In genomic region chr2:80464275-80464674, GRCh38 we compare ENCODE assay signal across 28 cellular contexts.
"Had no signal": no experiment of that assay in that cellular context is flagged by ENCODE, and none has a peak within 500 bp of the region (broad histone marks: within the 10 kb centered on the region; RNA-seq: fewer than 3 reads in every experiment).

No MANE protein-coding gene starts in this region.

- H3K4me3 Mint-ChIP-seq: natural killer cell; nephron; neural progenitor cell; stimulated activated effector memory CD8-positive, alpha-beta T cell treated with anti-CD3 and anti-CD28 coated beads, Interleukin-12 subunit alpha, Interleukin-12 subunit beta, amount 100 ng/mL, for 72 hours; stimulated activated naive CD8-positive, alpha-beta T cell treated with anti-CD3 and anti-CD28 coated beads, Interleukin-15, amount 100 ng/mL, for 72 hours; type B pancreatic cell had no signal

- H3K27me3 Mint-ChIP-seq: stimulated activated naive CD8-positive, alpha-beta T cell treated with anti-CD3 and anti-CD28 coated beads, Interleukin-15, amount 100 ng/mL, for 72 hours had no signal

- H3K4me1 Mint-ChIP-seq: natural killer cell; stimulated activated effector memory CD8-positive, alpha-beta T cell treated with anti-CD3 and anti-CD28 coated beads, Interleukin-12 subunit alpha, Interleukin-12 subunit beta, amount 100 ng/mL, for 72 hours; stimulated activated naive CD8-positive, alpha-beta T cell treated with anti-CD3 and anti-CD28 coated beads, Interleukin-15, amount 100 ng/mL, for 72 hours had no signal

- H3K36me3 ChIP-seq: neural progenitor cell, ovary, right lobe of liver, sigmoid colon, suprapubic skin, tibial artery, transverse colon, upper lobe of right lung, uterus had no signal

- DNase-seq: natural killer cell; occipital lobe; ovary; posterior cingulate gyrus; psoas muscle; right cardiac atrium; right lobe of liver; sigmoid colon; small intestine; stimulated activated CD4-positive, alpha-beta T cell treated with anti-CD3 and anti-CD28 coated beads, Interleukin-15, amount 100 ng/mL, for 24 hours; stimulated activated CD4-positive, alpha-beta T cell treated with anti-CD3 and anti-CD28 coated beads, Interleukin-2, amount 100 ng/mL, for 24 hours; stimulated activated CD4-positive, alpha-beta T cell treated with anti-CD3 and anti-CD28 coated beads, Interleukin-2, amount 100 ng/mL, for 48 hours; stimulated activated CD4-positive, alpha-beta T cell treated with anti-CD3 and anti-CD28 coated beads, Interleukin-4, amount 100 ng/mL, for 24 hours; stimulated activated naive CD4-positive, alpha-beta T cell; stimulated activated naive CD8-positive, alpha-beta T cell treated with anti-CD3 and anti-CD28 coated beads, Interleukin-15, amount 100 ng/mL, for 72 hours; stimulated activated naive CD8-positive, alpha-beta T cell treated with anti-CD3 and anti-CD28 coated beads, Interleukin-15, Interleukin-2, amounts not matched to agents 100 U/mL and 50 U/mL, for 24 hours; substantia nigra; testis; tibial artery; transverse colon; upper lobe of right lung; uterus had no signal

- H3K27me3 ChIP-seq: neural progenitor cell, ovary, right lobe of liver, sigmoid colon, suprapubic skin, testis, tibial artery, transverse colon, upper lobe of right lung, uterus had no signal

- H3K9me3 Mint-ChIP-seq: neural progenitor cell, type B pancreatic cell had no signal

- ATAC-seq: natural killer cell; psoas muscle; right cardiac atrium; right lobe of liver; stimulated activated effector memory CD8-positive, alpha-beta T cell treated with anti-CD3 and anti-CD28 coated beads, Interleukin-12 subunit alpha, Interleukin-12 subunit beta, amount 100 ng/mL, for 72 hours; stimulated activated naive CD8-positive, alpha-beta T cell treated with anti-CD3 and anti-CD28 coated beads, Interleukin-15, amount 100 ng/mL, for 72 hours; stimulated activated naive CD8-positive, alpha-beta T cell treated with anti-CD3 and anti-CD28 coated beads, Interleukin-15, Interleukin-2, amounts not matched to agents 100 U/mL and 50 U/mL, for 24 hours; upper lobe of right lung had no signal

- H3K36me3 Mint-ChIP-seq: neural progenitor cell; stimulated activated effector memory CD8-positive, alpha-beta T cell treated with anti-CD3 and anti-CD28 coated beads, Interleukin-12 subunit alpha, Interleukin-12 subunit beta, amount 100 ng/mL, for 72 hours; type B pancreatic cell had no signal

- H3K27ac Mint-ChIP-seq: natural killer cell; nephron; neural progenitor cell; progenitor cell of endocrine pancreas; stimulated activated effector memory CD8-positive, alpha-beta T cell treated with anti-CD3 and anti-CD28 coated beads, Interleukin-12 subunit alpha, Interleukin-12 subunit beta, amount 100 ng/mL, for 72 hours; stimulated activated naive CD8-positive, alpha-beta T cell treated with anti-CD3 and anti-CD28 coated beads, Interleukin-15, amount 100 ng/mL, for 72 hours; type B pancreatic cell had no signal

- H3K4me3 ChIP-seq: neural progenitor cell, ovary, psoas muscle, right lobe of liver, sigmoid colon, suprapubic skin, testis, tibial artery, transverse colon, upper lobe of right lung, uterus had no signal
